8 cellular contexts compared by ENCODE assay signal in genomic region chr3:171833775-171834460, GRCh38. TPM values are rescaled to one million over a fixed set of nuclear protein-coding genes. Genes with fewer than 3 reads are reported as not detected.
DNase-seq lines count a peak whose midpoint lies in the region; ATAC-seq, FAIRE-seq and TF ChIP-seq lines count a peak whose summit lies in the region.

No MANE protein-coding gene starts in this region.

- POLR2A ChIA-PET in K562 (lab: Yijun Ruan, JAX): interaction anchor here (0.7 to 1.4 kb wide), 2 partner anchors 214 to 447 kb away, joined by 3 to 4 read pairs; no protein-coding TSS in a partner anchor

- no peak overlapping the region for H3K4me3 ChIP-seq in AG10803 (ENCODE audit: low read length)
- H3K4me3 ChIP-seq in K562: no peak overlapping the region
- H3K4me3 ChIP-seq in mesodermal cell (ENCODE audit: extremely low read depth, insufficient read depth, low read length, poor library complexity, severe bottlenecking): no peak overlapping the region

- H3K27me3 ChIP-seq in K562 (ENCODE audit: control insufficient read depth in 2 of 2, insufficient read depth in 2 of 2, low read length in 2 of 2): no peaks in the 10 kb centered on the region

- BruUV-seq in K562 (replicated peaks; lab: Mats Ljungman, UMichigan): no TSS peak

- no peaks in the 10 kb centered on the region for H4K20me1 ChIP-seq in K562 (replicated peaks; ENCODE audit: control insufficient read depth, insufficient read depth, low read length)

- H3K79me2 ChIP-seq in K562 (ENCODE audit: control insufficient read depth, insufficient read depth, low read length): no peaks in the 10 kb centered on the region

- H3K4me1 ChIP-seq in K562 (replicated peaks in 1 of 2; ENCODE audit: control insufficient read depth in 2 of 2, insufficient read depth in 2 of 2, low read length in 2 of 2) (peaks cover 0 to 15% of the 10 kb centered on the region in 2 experiments; a peak in 3 of 5 replicates), mesodermal cell (ENCODE audit: control insufficient read depth, insufficient read depth, low read length, poor library complexity, severe bottlenecking) (peaks cover 22% of the 10 kb centered on the region)

- H3K27ac ChIP-seq in K562 (ENCODE audit: extremely low read depth, low read depth, low read length) (no peak overlapping the region), mesodermal cell (ENCODE audit: low read depth, low read length, severe bottlenecking) (peak overlapping the region; percentile 59)

- H3K9me1 ChIP-seq in K562 (ENCODE audit: control insufficient read depth, insufficient read depth, low read length): no peaks in the 10 kb centered on the region

- H3K9ac ChIP-seq in K562 (ENCODE audit: insufficient read depth in 1 of 2, low read depth in 2 of 2, low read length in 2 of 2): no peak overlapping the region

- intact Hi-C loops in K562 (cut with micrococcal nuclease): loop anchor here (2.0 to 10.0 kb wide), 4 partner anchors 222 to 873 kb away; no protein-coding TSS in a partner anchor

- no peaks in the 10 kb centered on the region for H3K9me3 ChIP-seq in K562 (replicated peaks; ENCODE audit: control insufficient read depth, insufficient read depth, low read depth, low read length)
- no peaks in the 10 kb centered on the region for H3K9me3 ChIP-seq in mesodermal cell (ENCODE audit: control insufficient read depth, low read length)

- peak; percentile 68 to 81 for TF ChIP-seq RAD21 in K562 (CRISPR knock-in tag; conservative IDR thresholded peaks at IDR 0.05 in 1 of 2, IDR thresholded peaks at IDR 0.05 in 1 of 2)

- ATAC-seq in GM18861 (IDR thresholded peaks at IDR 0.05; ENCODE audit: unreplicated experiment): peak; percentile 67
- ATAC-seq in K562: peak; percentile 59
- ATAC-seq in HG02852 (IDR thresholded peaks at IDR 0.05; ENCODE audit: unreplicated experiment): no peak

- CTCF ChIA-PET in K562 (lab: Yijun Ruan, JAX; ENCODE audit: low intra/inter-chr PET ratio): interaction anchor here (0.6 to 2.2 kb wide), 5 partner anchors 30 to 872 kb away, joined by 3 to 20 read pairs (median 3); no protein-coding TSS in a partner anchor

- H2AFZ ChIP-seq in K562 (ENCODE audit: low read depth, low read length): no peak overlapping the region

- no peak overlapping the region for H3K4me2 ChIP-seq in K562 (ENCODE audit: insufficient read depth, low read length)

- FAIRE-seq in K562 (lab: Jason Lieb, UNC): peak; percentile 40

- WGBS in K562 (ENCODE audit: insufficient coverage, low coverage, missing lambda C conversion rate): 49% methylated on average over 3 of the region's 3 CpGs
- no CpG with 5 or more reads among the region's 3 CpGs for WGBS in mesodermal cell (ENCODE audit: insufficient coverage in 2 of 2), 2 experiments

- TF ChIP-seq CTCF in AG10803 (conservative IDR thresholded peaks at IDR 0.05; ENCODE audit: low read length): peak; percentile 66
- peak; percentile 28 to 73 (median 50); a peak in 5 of 6 replicates for TF ChIP-seq CTCF in K562 (IDR thresholded peaks at IDR 0.05 in 2 of 3, conservative IDR thresholded peaks at IDR 0.05 in 1 of 3; ENCODE audit: insufficient read depth in 2 of 3, low read depth in 1 of 3, low read length in 3 of 3)

- in situ Hi-C loops in K562 (cut with MboI): no loop called here

- TF ChIP-seq EP300 in K562 (IDR thresholded peaks at IDR 0.05; ENCODE audit: low read length): no peak

- TF ChIP-seq POLR2A in K562 (conservative IDR thresholded peaks at IDR 0.05): no peak

- DNase-seq in AG10803 (ENCODE audit: low read depth) (peak; percentile 52), MV-4-11 (lab: John Stamatoyannopoulos, UW) (peak; percentile 15), K562 (ENCODE audit: extremely low read depth in 1 of 4, low spot score in 3 of 4) (no peak), ecto neural progenitor cell (ENCODE audit: low spot score) (no peak), cerebellum (ENCODE audit: low spot score) (no peak)

- H3K36me3 ChIP-seq in K562 (ENCODE audit: control insufficient read depth, insufficient read depth, low read length) (no peaks in the 10 kb centered on the region), mesodermal cell (ENCODE audit: control insufficient read depth, insufficient read depth, low read length) (no peaks in the 10 kb centered on the region)

TF ChIP-seq in K562, 482 proteins besides CTCF, POLR2A, EP300 and RAD21 (continues in another document):
- TF ChIP-seq STAT5B (CRISPR knock-in tag; IDR thresholded peaks at IDR 0.05) (no peak), TGIF2 (CRISPR knock-in tag; IDR thresholded peaks at IDR 0.05) (no peak), ZNF184 (CRISPR knock-in tag; IDR thresholded peaks at IDR 0.05) (no peak), MAFG (tag; conservative IDR thresholded peaks at IDR 0.05) (no peak), PREB (CRISPR knock-in tag; IDR thresholded peaks at IDR 0.05) (no peak), RFX5 (IDR thresholded peaks at IDR 0.05; ENCODE audit: low read depth, low read length) (no peak), JUNB (CRISPR knock-in tag; conservative IDR thresholded peaks at IDR 0.05) (peak; percentile 65; the same call in 1 of the 2 replicates), CHD2 (IDR thresholded peaks at IDR 0.05; ENCODE audit: low read depth, low read length) (no peak), ZNF584 (CRISPR knock-in tag; IDR thresholded peaks at IDR 0.05; ENCODE audit: low read depth) (no peak), NR2F6 (CRISPR knock-in tag; IDR thresholded peaks at IDR 0.05) (no peak), KLF16 (IDR thresholded peaks at IDR 0.05) (no peak), ASH1L (IDR thresholded peaks at IDR 0.05; ENCODE audit: borderline replicate concordance, low read depth, partially characterized antibody) (no peak), ZNF3 (CRISPR knock-in tag; IDR thresholded peaks at IDR 0.05) (no peak), ZFP1 (CRISPR knock-in tag; IDR thresholded peaks at IDR 0.05) (no peak), ATF3 (IDR thresholded peaks at IDR 0.05) (peak; percentile 85), ATF3 (CRISPR knock-in tag; conservative IDR thresholded peaks at IDR 0.05) (no peak), POLR2AphosphoS2 (IDR thresholded peaks at IDR 0.05; ENCODE audit: low read length) (no peak)

RNA-seq across cellular contexts. Expression of gene TMEM212, which starts 9.2 kb away (rescaled TPM):
- total RNA-seq in K562 (2011; cell fraction: chromatin; rRNA removed; ENCODE audit: low replicate concordance): not detected in 2 replicates
- not detected in 2 replicates for total RNA-seq in K562 (2011; cell fraction: nucleolus; rRNA removed)
- not detected in 2 replicates for total RNA-seq in K562 (2011; cell fraction: nucleoplasm; rRNA removed)
- total RNA-seq in K562 (2014; rRNA removed): not detected in 2 replicates
- not detected in 2 replicates for total RNA-seq in K562 (2014; rRNA removed; fragmentation: Illumina TruSeq; extraction: Trizol)
- total RNA-seq in K562 (2015; rRNA removed; fragmentation: Illumina TruSeq; extraction: Trizol): not detected in 2 replicates
- not detected in 2 replicates for total RNA-seq in K562 (2021)
- not detected in 2 replicates for polyA plus RNA-seq in K562 (2011; rRNA removed)
- not detected in 2 replicates for polyA plus RNA-seq in K562 (2011; cell fraction: cytosol; rRNA removed)
- not detected in 2 replicates for polyA plus RNA-seq in K562 (2011; cell fraction: nucleus; rRNA removed)
- not detected in 2 replicates for polyA plus RNA-seq in K562 (2012)
- not detected in 2 replicates for polyA plus RNA-seq in K562 (2014; fragmentation: Illumina TruSeq; extraction: Trizol)
- polyA plus RNA-seq in K562 (2014; fragmentation: Nextera tagmentation; extraction: Ambion mirVana): not detected
- not detected in 2 replicates for polyA plus RNA-seq in K562 (2014; rRNA removed)
- not detected in 2 replicates for polyA minus RNA-seq in K562 (2011; rRNA and poly(A)+ RNA removed)
- polyA minus RNA-seq in K562 (2011; cell fraction: cytosol; rRNA and poly(A)+ RNA removed): not detected in 2 replicates
- not detected in 2 replicates for polyA minus RNA-seq in K562 (2011; cell fraction: nucleus; rRNA and poly(A)+ RNA removed)
- not detected for polyA plus RNA-seq in mesodermal cell (2013, experiment 1 of 2)
- polyA plus RNA-seq in mesodermal cell (2013, experiment 2 of 2): not detected
- not detected for total RNA-seq in cerebellum

RNA-seq across cellular contexts. Expression of gene PLD1, which starts 23.6 kb away (rescaled TPM):
- total RNA-seq in K562 (2011; cell fraction: chromatin; rRNA removed; ENCODE audit: low replicate concordance): 32.1 and 98.0 TPM in 2 replicates
- total RNA-seq in K562 (2011; cell fraction: nucleolus; rRNA removed): 14.3 and 46.8 TPM in 2 replicates
- total RNA-seq in K562 (2011; cell fraction: nucleoplasm; rRNA removed): 49.3 and 80.7 TPM in 2 replicates
- total RNA-seq in K562 (2014; rRNA removed) (8.4 and 11.6 TPM in 2 replicates), K562 (2014; rRNA removed; fragmentation: Illumina TruSeq; extraction: Trizol) (18.7 and 22.5 TPM in 2 replicates), K562 (2015; rRNA removed; fragmentation: Illumina TruSeq; extraction: Trizol) (16.6 and 17.7 TPM in 2 replicates), K562 (2021) (20.0 and 28.8 TPM in 2 replicates), cerebellum (16.8 TPM)
- polyA plus RNA-seq in K562 (2011; rRNA removed) (11.7 and 17.9 TPM in 2 replicates), K562 (2014; fragmentation: Illumina TruSeq; extraction: Trizol) (18.6 TPM in 2 replicates), K562 (2014; fragmentation: Nextera tagmentation; extraction: Ambion mirVana) (10 to 100 TPM; 25.3 to 26.1 TPM), K562 (2014; rRNA removed) (11.4 and 16.3 TPM in 2 replicates)
- 5.8 and 10.9 TPM in 2 replicates for polyA plus RNA-seq in K562 (2011; cell fraction: cytosol; rRNA removed)
- polyA plus RNA-seq in K562 (2011; cell fraction: nucleus; rRNA removed): 15.4 and 17.7 TPM in 2 replicates
- 14.2 and 49.0 TPM in 2 replicates for polyA plus RNA-seq in K562 (2012)
- 27.6 and 30.9 TPM in 2 replicates for polyA minus RNA-seq in K562 (2011; rRNA and poly(A)+ RNA removed)
- polyA minus RNA-seq in K562 (2011; cell fraction: cytosol; rRNA and poly(A)+ RNA removed): 7.2 and 8.4 TPM in 2 replicates
- 15.3 and 32.3 TPM in 2 replicates for polyA minus RNA-seq in K562 (2011; cell fraction: nucleus; rRNA and poly(A)+ RNA removed)
- polyA plus RNA-seq in mesodermal cell (2013, experiment 1 of 2): 15.1 TPM
- polyA plus RNA-seq in mesodermal cell (2013, experiment 2 of 2): 20.3 TPM

Comparison
In these comparisons a context has a peak if more than half of its experiments do, and no peak if none do; other contexts are left out.
1. DNase-seq: peak in AG10803 (single experiment) and MV-4-11 (single experiment); none in K562 (0 of 4), ecto neural progenitor cell (single experiment) and cerebellum (single experiment).